Comparison of ENCODE assay signal across 16 cellular contexts in genomic region chr11:36399745-36400144, GRCh38.
"Had no signal": no experiment of that assay in that cellular context is flagged by ENCODE, and none has a peak within 500 bp of the region (broad histone marks: within the 10 kb centered on the region; RNA-seq: fewer than 3 reads in every experiment).

No MANE protein-coding gene starts in this region.

- H3K27ac ChIP-seq: cardiac muscle cell, foreskin keratinocyte, tibial nerve, vagina had no signal

- H3K9me3 ChIP-seq: tibial nerve, vagina had no signal

- H3K27me3 Mint-ChIP-seq: stimulated activated naive B cell treated with anti-CD40 and anti-IgM and Interleukin-4, amounts not matched to agents 10 μg/mL and 1 μg/mL and 100 μg/mL, for 72 hours had no signal

- H3K9me3 Mint-ChIP-seq: stimulated activated naive B cell treated with anti-CD40 and anti-IgM and Interleukin-4, amounts not matched to agents 10 μg/mL and 1 μg/mL and 100 μg/mL, for 72 hours had no signal

- H3K36me3 ChIP-seq: cardiac muscle cell, vagina had no signal

- H3K4me3 ChIP-seq: cardiac muscle cell, lung, tibial nerve, vagina had no signal

- DNase-seq: activated CD4-positive, alpha-beta T cell treated with anti-CD3 and anti-CD28 coated beads, Interleukin-2, amount 50 U/mL, for 48 hours; activated CD4-positive, CD25-positive, alpha-beta regulatory T cell treated with anti-CD3 and anti-CD28 coated beads, Interleukin-2, amount 50 U/mL, for 72 hours; activated CD8-positive, alpha-beta memory T cell treated with anti-CD3 and anti-CD28 coated beads, Interleukin-2, amount 50 U/mL, for 48 hours; activated naive CD4-positive, alpha-beta T cell treated with Interleukin-2 at 50 U/mL for 16 hours; foreskin keratinocyte; head of caudate nucleus; midbrain; naive thymus-derived CD4-positive, alpha-beta T cell; posterior cingulate gyrus; retina; stimulated activated naive B cell treated with anti-CD40 and anti-IgM and Interleukin-4, amounts not matched to agents 10 μg/mL and 1 μg/mL and 100 μg/mL, for 72 hours; substantia nigra had no signal

- ATAC-seq: foreskin keratinocyte; naive thymus-derived CD4-positive, alpha-beta T cell had no signal

- H3K4me1 ChIP-seq: tibial nerve, vagina had no signal

- H3K27me3 ChIP-seq: cardiac muscle cell, foreskin keratinocyte, tibial nerve, vagina had no signal
